21 cellular contexts compared by ENCODE assay signal in the genomic region with DNA sequence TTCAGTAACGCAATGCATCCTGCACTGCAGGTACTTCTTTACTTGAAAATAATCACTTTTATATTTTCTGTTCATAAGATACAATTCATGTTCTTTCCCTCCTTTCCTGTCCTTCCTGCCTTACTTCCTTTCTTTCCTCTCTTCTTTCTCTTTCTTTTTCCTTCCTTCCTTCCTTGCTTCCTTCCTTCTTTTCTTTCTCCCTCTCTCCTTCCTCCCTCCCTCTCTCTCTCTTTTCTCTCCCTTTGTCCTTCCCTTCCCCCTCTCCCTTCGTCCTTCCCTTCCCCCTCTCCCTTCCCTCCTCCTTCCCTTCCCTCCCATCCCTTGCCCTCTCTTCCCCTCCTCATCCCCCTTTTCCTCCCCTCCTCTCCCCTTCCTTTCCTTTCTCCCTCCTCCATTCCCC.
"Had no signal": no experiment of that assay in that cellular context is flagged by ENCODE, and none has a peak within 500 bp of the region (broad histone marks: within the 10 kb centered on the region; RNA-seq: fewer than 3 reads in every experiment).

No MANE protein-coding gene starts in this region.

- ATAC-seq: activated CD8-positive, alpha-beta memory T cell treated with anti-CD3 and anti-CD28 coated beads, Interleukin-2, amount 10 ng/mL, durations not matched to agents 7 days and 5 days had no signal

- H3K27ac Mint-ChIP-seq: activated CD8-positive, alpha-beta memory T cell treated with anti-CD3 and anti-CD28 coated beads, Interleukin-2, amount 10 ng/mL, durations not matched to agents 7 days and 5 days; activated naive CD4-positive, alpha-beta T cell treated with anti-CD3 and anti-CD28 coated beads, Interleukin-2, amount 10 ng/mL, durations not matched to agents 7 days and 5 days; activated naive CD8-positive, alpha-beta T cell treated with anti-CD3 and anti-CD28 coated beads for 36 hours had no signal

- H3K27ac ChIP-seq: brain microvascular endothelial cell, cardiac muscle cell, SK-N-MC had no signal

- H3K4me3 ChIP-seq: cardiac muscle cell, SK-N-MC had no signal

- H3K4me3 Mint-ChIP-seq: activated CD4-positive, alpha-beta T cell treated with anti-CD3 and anti-CD28 coated beads, Interleukin-2, amount 10 ng/mL, durations not matched to agents 24 days and 14 days; activated CD8-positive, alpha-beta memory T cell treated with anti-CD3 and anti-CD28 coated beads, Interleukin-2, amount 10 ng/mL, durations not matched to agents 7 days and 5 days; activated naive CD4-positive, alpha-beta T cell treated with anti-CD3 and anti-CD28 coated beads, Interleukin-2, amount 10 ng/mL, durations not matched to agents 7 days and 5 days; activated naive CD8-positive, alpha-beta T cell treated with anti-CD3 and anti-CD28 coated beads for 36 hours; activated T-cell treated with anti-CD3 and anti-CD28 coated beads, Interleukin-2, amount 50 U/mL, for 24 hours had no signal

- H3K36me3 Mint-ChIP-seq: activated CD8-positive, alpha-beta memory T cell treated with anti-CD3 and anti-CD28 coated beads, Interleukin-2, amount 10 ng/mL, durations not matched to agents 7 days and 5 days; activated naive CD4-positive, alpha-beta T cell treated with anti-CD3 and anti-CD28 coated beads, Interleukin-2, amount 10 ng/mL, durations not matched to agents 7 days and 5 days; activated naive CD8-positive, alpha-beta T cell treated with anti-CD3 and anti-CD28 coated beads for 36 hours had no signal

- H3K36me3 ChIP-seq: brain microvascular endothelial cell, cardiac muscle cell had no signal

- H3K27me3 Mint-ChIP-seq: activated B cell treated with CpG ODN at 0.5 μM for 24 hours; activated CD4-positive, alpha-beta T cell treated with anti-CD3 and anti-CD28 coated beads, Interleukin-2, amount 10 ng/mL, durations not matched to agents 24 days and 14 days; activated naive CD4-positive, alpha-beta T cell treated with anti-CD3 and anti-CD28 coated beads, Interleukin-2, amount 10 ng/mL, durations not matched to agents 7 days and 5 days; activated naive CD8-positive, alpha-beta T cell treated with anti-CD3 and anti-CD28 coated beads for 36 hours; activated T-cell treated with anti-CD3 and anti-CD28 coated beads, Interleukin-2, amount 50 U/mL, for 24 hours had no signal

- H3K9me3 Mint-ChIP-seq: activated B cell treated with CpG ODN at 0.5 μM for 24 hours; activated CD4-positive, alpha-beta T cell treated with anti-CD3 and anti-CD28 coated beads, Interleukin-2, amount 10 ng/mL, durations not matched to agents 24 days and 14 days; activated naive CD4-positive, alpha-beta T cell treated with anti-CD3 and anti-CD28 coated beads, Interleukin-2, amount 10 ng/mL, durations not matched to agents 7 days and 5 days; activated naive CD8-positive, alpha-beta T cell treated with anti-CD3 and anti-CD28 coated beads for 36 hours; activated T-cell treated with anti-CD3 and anti-CD28 coated beads, Interleukin-2, amount 50 U/mL, for 24 hours; activated T-helper 2 cell treated with anti-CD3 and anti-CD28 coated beads, Interferon-gamma antibody, Interleukin-2, Interleukin-4, amounts not matched to agents 10 μg/mL and 5 μg/mL and 100 μg/mL, durations not matched to agents 14 hours and 24 hours and 36 hours had no signal

- DNase-seq: activated CD4-positive, alpha-beta T cell treated with anti-CD3 and anti-CD28 coated beads for 1 hour; activated gamma-delta T cell treated with Interleukin-2 at 50 U/mL for 16 hours; activated naive CD4-positive, alpha-beta T cell treated with anti-CD3 and anti-CD28 coated beads, Interleukin-2, amount 10 ng/mL, durations not matched to agents 7 days and 5 days; brain microvascular endothelial cell; KG1; NCI-H1048; NCI-H146; NCI-H187 treated with DMSO at 0.1 percent for 48 hours; NCI-H2081 treated with DMSO at 0.1 percent for 48 hours; NCI-H446; NCI-H524; RPMI8226; T-helper 9 cell had no signal

- H3K27me3 ChIP-seq: brain microvascular endothelial cell, cardiac muscle cell had no signal
